Comparison of ENCODE assay signal across 14 cellular contexts in the genomic region with DNA sequence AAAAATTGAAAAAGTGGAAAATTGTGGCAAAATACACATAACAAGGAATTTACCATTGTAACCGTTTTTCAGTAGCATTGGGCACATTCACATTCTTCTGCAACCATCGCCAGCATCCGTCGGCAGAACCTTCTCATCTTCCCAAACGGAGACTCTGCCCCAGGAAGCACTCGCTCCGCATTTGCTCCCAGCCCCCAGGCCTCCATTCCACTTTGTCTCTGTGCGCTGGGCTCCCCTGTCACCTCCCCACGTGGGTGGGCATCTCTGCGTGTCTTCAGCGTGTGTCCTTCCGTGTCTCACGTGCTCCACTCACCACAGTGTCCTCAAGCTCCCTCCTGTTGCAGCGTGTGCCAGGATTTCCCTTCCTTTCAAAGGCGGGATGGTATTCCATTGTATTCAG. TPM values are rescaled to one million over a fixed set of nuclear protein-coding genes. Genes with fewer than 3 reads are reported as not detected.
"Had no signal": no experiment of that assay in that cellular context is flagged by ENCODE, and none has a peak within 500 bp of the region (broad histone marks: within the 10 kb centered on the region; RNA-seq: fewer than 3 reads in every experiment).

No MANE protein-coding gene starts in this region.

- H3K36me3 ChIP-seq: ascending aorta, breast epithelium, right lobe of liver, thoracic aorta had no signal

- H3K9me3 Mint-ChIP-seq: activated T-helper 1 cell treated with anti-CD3 and anti-CD28 coated beads, Interleukin-12 subunit alpha, Interleukin-12 subunit beta, Interleukin-2, Interleukin-4 antibody, amounts not matched to agents 30 ng/mL and 10 ng/mL and 1 ng/mL, durations not matched to agents 14 hours and 24 hours and 36 hours; endodermal cell; nephron had no signal

- H3K4me3 ChIP-seq: ascending aorta, breast epithelium, dorsolateral prefrontal cortex, right lobe of liver, smooth muscle cell, thoracic aorta had no signal

- H3K27ac ChIP-seq: ascending aorta, breast epithelium, dorsolateral prefrontal cortex, right lobe of liver, thoracic aorta had no signal

- H3K4me3 Mint-ChIP-seq: activated T-helper 1 cell treated with anti-CD3 and anti-CD28 coated beads, Interleukin-12 subunit alpha, Interleukin-12 subunit beta, Interleukin-2, Interleukin-4 antibody, amounts not matched to agents 30 ng/mL and 10 ng/mL and 1 ng/mL, durations not matched to agents 14 hours and 24 hours and 36 hours; endodermal cell; nephron had no signal

- H3K4me2 ChIP-seq: smooth muscle cell had no signal

- H3K4me1 ChIP-seq: ascending aorta, breast epithelium had no signal

- H3K27me3 ChIP-seq: ascending aorta, breast epithelium, right lobe of liver had no signal

- ATAC-seq: right lobe of liver, SK-N-SH treated with all-trans-retinoic acid at 6 μM for 48 hours had no signal

- H3K9me3 ChIP-seq: ascending aorta, breast epithelium, right lobe of liver, thoracic aorta had no signal

- H3K27ac Mint-ChIP-seq: activated T-helper 1 cell treated with anti-CD3 and anti-CD28 coated beads, Interleukin-12 subunit alpha, Interleukin-12 subunit beta, Interleukin-2, Interleukin-4 antibody, amounts not matched to agents 30 ng/mL and 10 ng/mL and 1 ng/mL, durations not matched to agents 14 hours and 24 hours and 36 hours; endodermal cell had no signal

- DNase-seq: activated CD4-positive, alpha-beta T cell treated with anti-CD3 and anti-CD28 coated beads for 1 hour; activated CD4-positive, alpha-beta T cell treated with anti-CD3 and anti-CD28 coated beads, Interleukin-2, amount 50 U/mL, for 4 hours; mesenchymal stem cell; T-helper 1 cell had no signal

RNA-seq across cellular contexts. Expression of a gene that starts 9.9 kb away (rescaled TPM):
- total RNA-seq: ascending aorta had no signal
